Comparison of ENCODE assay signal across 8 cellular contexts in genomic region chr3:124761250-124761796, GRCh38. TPM values are rescaled to one million over a fixed set of nuclear protein-coding genes. Genes with fewer than 3 reads are reported as not detected.
DNase-seq lines count a peak whose midpoint lies in the region; ATAC-seq, FAIRE-seq and TF ChIP-seq lines count a peak whose summit lies in the region.

No MANE protein-coding gene starts in this region.

- H3K9me2 ChIP-seq in MM.1S (replicated peaks; ENCODE audit: insufficient read depth, low read length), result no peaks in the 10 kb centered on the region

- H3K4me3 ChIP-seq in GM12875 (ENCODE audit: low read depth, low read length), result no peak overlapping the region
- peak overlapping the region; percentile 34; the same call in 1 of the 2 replicates for H3K4me3 ChIP-seq in MM.1S (ENCODE audit: low read length)
- no peak overlapping the region for H3K4me3 ChIP-seq in testis

- DNase-seq in MM.1S (peak; percentile 84), SK-MEL-5 (ENCODE audit: low read depth, low spot score) (peak; percentile 84), frontal cortex (ENCODE audit: low spot score in 2 of 2) (peak; percentile 66 to 81), osteocyte (ENCODE audit: extremely low spot score, unreplicated experiment) (peak; percentile 89), testis (peak; percentile 94)
- peak; percentile 59 for DNase-seq in activated gamma-delta T cell treated with anti-CD3 and anti-CD28 coated beads, Interleukin-2, amount 50 U/mL, for 16 hours (ENCODE audit: low read depth)

- H3K4me1 Mint-ChIP-seq in osteocyte (ENCODE audit: unreplicated experiment), result peaks cover 36% of the 10 kb centered on the region

- no peaks in the 10 kb centered on the region for H4K20me1 ChIP-seq in MM.1S (ENCODE audit: insufficient read depth, low read length)

- peak overlapping the region; percentile 59 for H3K4me2 ChIP-seq in MM.1S (ENCODE audit: low read depth, low read length)

- no peak for ATAC-seq in HG02588 (IDR thresholded peaks at IDR 0.05; ENCODE audit: unreplicated experiment)

- no peak overlapping the region for H3K4me3 Mint-ChIP-seq in osteocyte (ENCODE audit: unreplicated experiment)

- no peaks in the 10 kb centered on the region for H3K27me3 Mint-ChIP-seq in osteocyte (ENCODE audit: unreplicated experiment)

- H3K36me3 Mint-ChIP-seq in osteocyte (ENCODE audit: unreplicated experiment), result peaks cover 27% of the 10 kb centered on the region

- H3K4me1 ChIP-seq in MM.1S (ENCODE audit: low read length) (no peaks in the 10 kb centered on the region), testis (peaks cover 5% of the 10 kb centered on the region)

- peak overlapping the region; percentile 52; the same call in 1 of the 2 replicates for H2AFZ ChIP-seq in MM.1S (ENCODE audit: low read length)

- H3K27ac ChIP-seq in MM.1S (ENCODE audit: low read length), result no peak overlapping the region
- no peak overlapping the region for H3K27ac ChIP-seq in testis

- WGBS in testis, 2 donors, result 19 to 23% methylated on average over 13 to 15 of the region's 15 CpGs

- in situ Hi-C loops in SK-MEL-5 (cut with HindIII; ENCODE audit: low pct_unique_long_range_greater_than_20kb, low sequenced_read_pairs), result no loop called here

- intact Hi-C loops in testis (cut with DNase I; ENCODE audit: low total_unique reads), result loop anchor here (5.0 to 10.0 kb wide), 2 partner anchors 141 to 673 kb away; no protein-coding TSS in a partner anchor

- no peaks in the 10 kb centered on the region for H3K9me3 ChIP-seq in MM.1S (replicated peaks; ENCODE audit: insufficient read depth, low read length)
- no peaks in the 10 kb centered on the region for H3K9me3 ChIP-seq in testis

- H3F3A ChIP-seq in MM.1S (ENCODE audit: insufficient read depth, low read length), result no peaks in the 10 kb centered on the region

- no peaks in the 10 kb centered on the region for H3K79me2 ChIP-seq in MM.1S (ENCODE audit: low read length)

- FAIRE-seq in frontal cortex (lab: Jason Lieb, UNC), result no peak

- 0 out of 2 replicates have a peak overlapping the region, but pooled peaks have one; percentile 26 for H3K9ac ChIP-seq in MM.1S (ENCODE audit: low read length)

- TF ChIP-seq CTCF in GM12875 (IDR thresholded peaks at IDR 0.05; ENCODE audit: borderline replicate concordance, insufficient read depth, low read depth, low read length) (peak; percentile 90), MM.1S (IDR thresholded peaks at IDR 0.05; ENCODE audit: low read length) (peak; percentile 95), osteocyte (IDR thresholded peaks at IDR 0.05) (peak; percentile 97), testis (IDR thresholded peaks at IDR 0.05) (peak; percentile 96 to 98 (median 97))

- H3K27ac Mint-ChIP-seq in osteocyte (ENCODE audit: unreplicated experiment), result peak overlapping the region; percentile 52

- no peaks in the 10 kb centered on the region for H3K36me3 ChIP-seq in MM.1S (replicated peaks; ENCODE audit: insufficient read depth, low read length)
- H3K36me3 ChIP-seq in testis (ENCODE audit: low read depth, missing control alignments), result no peaks in the 10 kb centered on the region

- H3K27me3 ChIP-seq in MM.1S (replicated peaks; ENCODE audit: insufficient read depth, low read length) (no peaks in the 10 kb centered on the region), testis (no peaks in the 10 kb centered on the region)

- no peak for TF ChIP-seq POLR2A in testis (IDR thresholded peaks at IDR 0.05)

- no peaks in the 10 kb centered on the region for H3K9me3 Mint-ChIP-seq in osteocyte (ENCODE audit: unreplicated experiment)

RNA-seq across cellular contexts. Expression of gene UMPS, which starts 31.1 kb away (rescaled TPM):
- 34.9 and 37.3 TPM in 2 replicates for total RNA-seq in SK-MEL-5 (2014; rRNA removed; shearing (Covaris generic))
- 26.2 and 30.0 TPM in 2 replicates for polyA plus RNA-seq in SK-MEL-5 (2015; cell fraction: cytosol; rRNA removed)
- polyA plus RNA-seq in SK-MEL-5 (2015; cell fraction: nucleus; rRNA removed), result 19.0 and 31.4 TPM in 2 replicates
- 54.2 TPM for total RNA-seq in frontal cortex
- total RNA-seq in osteocyte, result 23.5 and 32.1 TPM in 2 replicates
- total RNA-seq in testis, result 10 to 100 TPM; 24.6 to 26.8 TPM
- polyA plus RNA-seq in testis (ENCODE audit: insufficient read depth, low read depth, low replicate concordance), result 20.0 TPM
